Comparison of ENCODE assay signal across 2 cellular contexts in genomic region chr2:113041871-113042270, GRCh38.
TF ChIP-seq lines count a peak whose summit lies in the region.

No MANE protein-coding gene starts in this region.

TF ChIP-seq in A549, 52 proteins besides CTCF, POLR2A, EP300 and RAD21 (continued from another document):
- TF ChIP-seq RCOR1 (IDR thresholded peaks at IDR 0.05; ENCODE audit: low read depth, low read length) (no peak), RFX5 (IDR thresholded peaks at IDR 0.05) (no peak), JUN (IDR thresholded peaks at IDR 0.05) (no peak), BHLHE40 (IDR thresholded peaks at IDR 0.05; ENCODE audit: low read depth, low read length) (no peak), USF2 (IDR thresholded peaks at IDR 0.05) (no peak), TP53 (CRISPR knock-in tag; IDR thresholded peaks at IDR 0.05) (no peak), HOXA7 (CRISPR knock-in tag; IDR thresholded peaks at IDR 0.05) (no peak), ZFP36 (IDR thresholded peaks at IDR 0.05; ENCODE audit: borderline replicate concordance, partially characterized antibody) (no peak), HOXB5 (CRISPR knock-in tag; IDR thresholded peaks at IDR 0.05) (no peak), RNF2 (IDR thresholded peaks at IDR 0.05; ENCODE audit: borderline replicate concordance, low read depth) (no peak), SREBF2 (IDR thresholded peaks at IDR 0.05) (no peak), ZSCAN20 (CRISPR knock-in tag; IDR thresholded peaks at IDR 0.05) (no peak)

TF ChIP-seq in GM23338, 12 proteins besides CTCF, POLR2A, EP300 and RAD21:
- TF ChIP-seq ZNF462 (CRISPR knock-in tag; IDR thresholded peaks at IDR 0.05) (no peak), ZNF114 (CRISPR knock-in tag; IDR thresholded peaks at IDR 0.05) (no peak), EZH2phosphoT487 (IDR thresholded peaks at IDR 0.05; ENCODE audit: unreplicated experiment) (no peak), ETS1 (IDR thresholded peaks at IDR 0.05) (no peak)
